In the genomic region with DNA sequence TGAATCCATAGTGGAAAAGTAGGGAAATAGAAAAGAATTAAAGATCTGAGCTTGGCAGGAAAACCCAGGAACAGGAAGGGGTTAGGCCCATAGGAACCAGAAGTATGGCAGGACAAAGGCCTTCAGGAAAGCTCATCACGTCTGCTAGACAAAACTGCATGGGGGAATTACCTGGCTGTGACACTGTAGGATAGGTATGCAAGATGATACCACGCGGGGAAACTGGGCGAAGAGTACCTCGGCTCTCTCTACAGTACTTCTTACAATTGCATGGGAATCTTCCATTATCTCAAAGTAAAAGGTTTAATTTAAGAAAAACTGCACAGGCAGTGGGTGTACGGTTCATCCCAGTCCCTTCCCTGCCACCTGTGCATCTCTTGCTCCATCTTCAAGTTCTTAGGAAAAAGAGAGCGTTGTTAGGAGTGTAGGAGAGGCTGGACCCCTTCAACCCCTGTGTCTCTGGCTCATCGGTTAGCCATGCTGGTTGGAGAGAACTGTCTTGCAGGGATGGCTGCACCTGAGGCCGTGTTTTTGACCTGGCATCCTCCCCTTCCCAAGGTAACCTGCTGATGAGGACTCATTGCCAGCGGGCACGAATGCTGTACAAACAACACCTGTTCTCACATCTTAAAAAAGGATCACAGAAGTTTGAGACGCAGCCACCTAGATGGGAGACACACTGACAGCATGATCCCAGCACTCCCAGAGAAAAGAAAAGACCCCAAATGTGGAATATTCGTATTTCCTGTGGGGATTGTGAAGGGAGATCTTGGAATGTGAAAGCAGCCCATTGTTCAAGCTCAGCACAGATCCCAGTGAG, we compare ENCODE assay signal across 19 cellular contexts.
A peak's percentile ranks its signal among the peaks of the same experiment; 100 is the strongest.
DNase-seq lines count a peak whose midpoint lies in the region; TF ChIP-seq lines count a peak whose summit lies in the region.
"Had no signal": no experiment of that assay in that cellular context is flagged by ENCODE, and none has a peak within 500 bp of the region (broad histone marks: within the 10 kb centered on the region; RNA-seq: fewer than 3 reads in every experiment).

No MANE protein-coding gene starts in this region.

- no peak overlapping the region for H2BK5ac ChIP-seq in mesendoderm (ENCODE audit: low read length)

- no peaks in the 10 kb centered on the region for H3K9me3 ChIP-seq in HUES48 (ENCODE audit: control insufficient read depth, insufficient read depth, low read length)
- no peaks in the 10 kb centered on the region for H3K9me3 ChIP-seq in endodermal cell (ENCODE audit: control insufficient read depth, low read length)
- H3K9me3 ChIP-seq in MG63: no peaks in the 10 kb centered on the region
- H3K9me3 ChIP-seq: HAP-1 had no signal

- H2AK5ac ChIP-seq in mesendoderm (ENCODE audit: low read length): peak overlapping the region; percentile 6

- H3K4me1 ChIP-seq in HUES48 (ENCODE audit: control insufficient read depth, insufficient read depth, low read length) (peaks cover 24% of the 10 kb centered on the region), endodermal cell (ENCODE audit: control insufficient read depth, insufficient read depth, low read length) (no peaks in the 10 kb centered on the region), mesendoderm (ENCODE audit: control insufficient read depth, low read depth, low read length) (no peaks in the 10 kb centered on the region)
- H3K4me1 ChIP-seq: HAP-1 had no signal

- no peak overlapping the region for H3K23ac ChIP-seq in mesendoderm (ENCODE audit: low read length)

- peak; percentile 6 for DNase-seq in G401 (ENCODE audit: low spot score)
- DNase-seq in endodermal cell: peak; percentile 44
- DNase-seq in mesendoderm: peak; percentile 57
- DNase-seq in SIG-M5 (lab: John Stamatoyannopoulos, UW): no peak
- DNase-seq in activated CD4-positive, alpha-beta T cell treated with anti-CD3 and anti-CD28 coated beads, Interleukin-2, amount 10 ng/mL, durations not matched to agents 7 days and 5 days: no peak
- DNase-seq in NCI-H1930 (lab: John Stamatoyannopoulos, UW): no peak
- no peak for DNase-seq in MG63
- DNase-seq: ACHN; CD8-positive, alpha-beta T cell; DND-41; IMR-90; NCI-H1436 treated with DMSO at 0.1 percent for 48 hours; NCI-H2081 treated with DMSO at 0.1 percent for 48 hours; NCI-H524 treated with DMSO at 0.1 percent for 48 hours; PC-9; SHP77 had no signal

- peak overlapping the region; percentile 82 for H3K27ac ChIP-seq in HUES48 (ENCODE audit: low read depth, low read length)
- no peak overlapping the region for H3K27ac ChIP-seq in endodermal cell (ENCODE audit: low read depth, low read length)
- H3K27ac ChIP-seq in mesendoderm (ENCODE audit: low read depth, low read length): no peak overlapping the region
- H3K27ac ChIP-seq: PC-9 had no signal

- H3K4me1 Mint-ChIP-seq in endodermal cell: peaks cover 9% of the 10 kb centered on the region
- peaks cover 36% of the 10 kb centered on the region for H3K4me1 Mint-ChIP-seq in activated CD4-positive, alpha-beta T cell treated with anti-CD3 and anti-CD28 coated beads, Interleukin-2, amount 10 ng/mL, durations not matched to agents 7 days and 5 days
- H3K4me1 Mint-ChIP-seq: B cell had no signal

- no peak overlapping the region for H3K56ac ChIP-seq in mesendoderm (ENCODE audit: low read length)

- H4K5ac ChIP-seq in mesendoderm (ENCODE audit: low read length): no peak overlapping the region

- H3K4me3 Mint-ChIP-seq in endodermal cell: no peak overlapping the region
- no peak overlapping the region for H3K4me3 Mint-ChIP-seq in activated CD4-positive, alpha-beta T cell treated with anti-CD3 and anti-CD28 coated beads, Interleukin-2, amount 10 ng/mL, durations not matched to agents 7 days and 5 days
- H3K4me3 Mint-ChIP-seq: B cell; CD8-positive, alpha-beta T cell had no signal

- no peak overlapping the region for H3K4me2 ChIP-seq in mesendoderm (ENCODE audit: low read length)
- H3K4me2 ChIP-seq: PC-9 had no signal

- POLR2A ChIA-PET in activated CD4-positive, alpha-beta T cell treated with anti-CD3 and anti-CD28 coated beads, Interleukin-2, amount 10 ng/mL, durations not matched to agents 7 days and 5 days (lab: Charles Lee): no interaction called here

- H3K4ac ChIP-seq in mesendoderm (ENCODE audit: low read depth, low read length): no peak overlapping the region

- peaks cover 6% of the 10 kb centered on the region for H3K27me3 Mint-ChIP-seq in endodermal cell (ENCODE audit: insufficient read depth)
- no peaks in the 10 kb centered on the region for H3K27me3 Mint-ChIP-seq in activated CD4-positive, alpha-beta T cell treated with anti-CD3 and anti-CD28 coated beads, Interleukin-2, amount 10 ng/mL, durations not matched to agents 7 days and 5 days

- no peak overlapping the region for H3K27ac Mint-ChIP-seq in endodermal cell
- H3K27ac Mint-ChIP-seq in activated CD4-positive, alpha-beta T cell treated with anti-CD3 and anti-CD28 coated beads, Interleukin-2, amount 10 ng/mL, durations not matched to agents 7 days and 5 days: no peak overlapping the region
- H3K27ac Mint-ChIP-seq: B cell; CD8-positive, alpha-beta T cell had no signal

- no peaks in the 10 kb centered on the region for H3K79me2 ChIP-seq in mesendoderm (ENCODE audit: control insufficient read depth, insufficient read depth, low read length)

- no peaks in the 10 kb centered on the region for H3K9me3 Mint-ChIP-seq in endodermal cell
- no peaks in the 10 kb centered on the region for H3K9me3 Mint-ChIP-seq in activated CD4-positive, alpha-beta T cell treated with anti-CD3 and anti-CD28 coated beads, Interleukin-2, amount 10 ng/mL, durations not matched to agents 7 days and 5 days
- H3K9me3 Mint-ChIP-seq: CD8-positive, alpha-beta T cell had no signal

- H3K36me3 ChIP-seq in HUES48 (ENCODE audit: control insufficient read depth, insufficient read depth, low read length): no peaks in the 10 kb centered on the region
- H3K36me3 ChIP-seq in endodermal cell (ENCODE audit: control insufficient read depth, insufficient read depth, low read length): no peaks in the 10 kb centered on the region
- H3K36me3 ChIP-seq in mesendoderm (ENCODE audit: control insufficient read depth, insufficient read depth, low read length): no peaks in the 10 kb centered on the region
- H3K36me3 ChIP-seq in MG63: no peaks in the 10 kb centered on the region
- H3K36me3 ChIP-seq: HAP-1 had no signal

- no peak overlapping the region for H2BK120ac ChIP-seq in mesendoderm (ENCODE audit: low read depth, low read length)

- H3K18ac ChIP-seq in mesendoderm (ENCODE audit: low read length): no peak overlapping the region

- no peaks in the 10 kb centered on the region for H3K79me1 ChIP-seq in mesendoderm (ENCODE audit: low read length)

- H3K4me3 ChIP-seq in HUES48 (ENCODE audit: low read depth, low read length): no peak overlapping the region
- no peak overlapping the region for H3K4me3 ChIP-seq in endodermal cell (ENCODE audit: low read length)
- no peak overlapping the region for H3K4me3 ChIP-seq in mesendoderm (ENCODE audit: low read length)
- no peak overlapping the region for H3K4me3 ChIP-seq in MG63
- H3K4me3 ChIP-seq: HAP-1, PC-9 had no signal

- H2BK15ac ChIP-seq in mesendoderm (replicated peaks; ENCODE audit: low read depth): no peak overlapping the region

- in situ Hi-C loops in G401 (cut with HindIII; ENCODE audit: low sequenced_read_pairs): no loop called here

- no peak for TF ChIP-seq CTCF in endodermal cell (conservative IDR thresholded peaks at IDR 0.05)

- H3K27me3 ChIP-seq in HUES48 (ENCODE audit: control insufficient read depth, insufficient read depth, low read length) (no peaks in the 10 kb centered on the region), endodermal cell (ENCODE audit: control insufficient read depth, insufficient read depth, low read length, poor library complexity, severe bottlenecking) (no peaks in the 10 kb centered on the region), mesendoderm (ENCODE audit: insufficient read depth, low read length, poor library complexity) (no peaks in the 10 kb centered on the region), MG63 (no peaks in the 10 kb centered on the region)

- no peaks in the 10 kb centered on the region for H3K36me3 Mint-ChIP-seq in endodermal cell (ENCODE audit: low read depth)
- H3K36me3 Mint-ChIP-seq in activated CD4-positive, alpha-beta T cell treated with anti-CD3 and anti-CD28 coated beads, Interleukin-2, amount 10 ng/mL, durations not matched to agents 7 days and 5 days (ENCODE audit: low read depth): peaks cover 4% of the 10 kb centered on the region
- H3K36me3 Mint-ChIP-seq: CD8-positive, alpha-beta T cell had no signal

- WGBS in endodermal cell (ENCODE audit: insufficient coverage in 1 of 2, insufficient read length in 1 of 2), 2 experiments: 81 to 89% methylated on average over 9 to 13 of the region's 13 CpGs
- no CpG with 5 or more reads among the region's 13 CpGs for WGBS in mesendoderm (ENCODE audit: extremely low coverage, insufficient coverage, low lambda C conversion rate)

- CTCF ChIA-PET in activated CD4-positive, alpha-beta T cell treated with anti-CD3 and anti-CD28 coated beads, Interleukin-2, amount 10 ng/mL, durations not matched to agents 7 days and 5 days (lab: Charles Lee): interaction anchor here (0.5 kb wide), 1 partner anchor 1052 kb away, joined by 4 read pairs; no protein-coding TSS in a partner anchor

- no peak overlapping the region for H4K8ac ChIP-seq in mesendoderm (ENCODE audit: low read depth, low read length)

- no peak overlapping the region for H3K9ac ChIP-seq in HUES48 (ENCODE audit: low read depth, low read length)
- no peak overlapping the region for H3K9ac ChIP-seq in endodermal cell (ENCODE audit: extremely low read depth, low read length, poor library complexity, severe bottlenecking)
- H3K9ac ChIP-seq in mesendoderm (ENCODE audit: low read length): no peak overlapping the region

Comparison
In these comparisons a context has a peak if more than half of its experiments do, and no peak if none do; other contexts are left out.
1. DNase-seq: peak in G401 (single experiment), endodermal cell (single experiment) and mesendoderm (single experiment); none in SIG-M5 (single experiment), activated CD4-positive, alpha-beta T cell treated with anti-CD3 and anti-CD28 coated beads, Interleukin-2, amount 10 ng/mL, durations not matched to agents 7 days and 5 days (single experiment), NCI-H1930 (0 of 2) and MG63 (single experiment).